ENCODE assay signal across 1 cellular context in the genomic region with DNA sequence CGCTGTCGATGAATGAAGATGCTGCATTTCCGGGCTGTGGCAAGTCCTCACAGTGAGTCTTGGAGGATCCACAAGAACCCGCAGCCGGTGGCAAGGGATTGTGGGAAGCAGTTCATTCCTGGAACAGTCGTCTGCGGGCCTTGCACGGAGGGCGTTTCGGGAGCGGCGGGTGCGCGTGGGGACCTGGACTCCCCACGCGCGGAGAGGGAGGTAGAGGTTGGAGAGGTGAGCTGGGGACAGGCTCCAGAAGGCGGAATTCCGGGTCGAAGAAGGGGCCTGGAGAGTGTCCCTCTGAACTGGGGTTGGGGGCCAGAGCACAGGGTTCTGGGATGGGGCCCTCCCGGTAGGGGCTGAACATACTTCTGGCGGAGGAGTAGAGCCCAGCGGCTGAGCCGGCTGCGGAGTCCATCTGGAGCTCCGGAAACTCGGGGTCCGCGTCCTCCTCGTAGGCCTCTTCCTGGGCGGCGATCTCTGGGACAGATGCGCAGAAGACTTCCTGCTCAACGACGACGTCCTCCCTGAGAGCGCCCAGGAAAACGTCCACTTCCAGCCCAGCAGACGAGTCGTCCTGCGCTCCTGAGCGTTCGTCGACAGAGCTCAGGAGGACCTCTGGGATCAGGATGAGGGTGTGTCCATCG.
TF ChIP-seq lines count a peak whose summit lies in the region.

No MANE protein-coding gene starts in this region.

TF ChIP-seq in H1, 55 proteins besides CTCF, POLR2A, EP300 and RAD21:
- TF ChIP-seq NRF1 (IDR thresholded peaks at IDR 0.05; ENCODE audit: low read depth, low read length) (no peak), BACH1 (IDR thresholded peaks at IDR 0.05; ENCODE audit: low read length) (no peak)
TF ChIP-seq in H1: peak in this region for 0.
